ENCODE assay signal across 23 cellular contexts in genomic region chr5:87245451-87245850, GRCh38. TPM values are rescaled to one million over a fixed set of nuclear protein-coding genes. Genes with fewer than 3 reads are reported as not detected.
A peak's percentile ranks its signal among the peaks of the same experiment; 100 is the strongest.
DNase-seq lines count a peak whose midpoint lies in the region; ATAC-seq and FAIRE-seq lines count a peak whose summit lies in the region.
"Had no signal": no experiment of that assay in that cellular context is flagged by ENCODE, and none has a peak within 500 bp of the region (broad histone marks: within the 10 kb centered on the region; RNA-seq: fewer than 3 reads in every experiment).

No MANE protein-coding gene starts in this region.

- no peak for DNase-seq in GM18507 (ENCODE audit: extremely low spot score, insufficient read length, low read depth)
- peak; percentile 46 for DNase-seq in dermis blood vessel endothelial cell
- DNase-seq in kidney tubule cell (ENCODE audit: low spot score) = peak; percentile 21
- DNase-seq in pulmonary artery endothelial cell (ENCODE audit: low read depth, low spot score) = peak; percentile 8
- DNase-seq in NCI-H774 (lab: John Stamatoyannopoulos, UW) = no peak
- DNase-seq in NCI-H510A treated with DMSO at 0.1 percent for 48 hours (lab: John Stamatoyannopoulos, UW) = no peak
- no peak for DNase-seq in NCI-H187 treated with DMSO at 0.1 percent for 48 hours (lab: John Stamatoyannopoulos, UW)
- DNase-seq: 8988T; ACHN; AML-193; BE2C; CD4-positive, alpha-beta T cell; CD8-positive, alpha-beta memory T cell; DMS153; DND-41; H9 had no signal

- ATAC-seq in GM21576 (IDR thresholded peaks at IDR 0.05; ENCODE audit: unreplicated experiment) = no peak
- ATAC-seq: A549, GM23338, HCT116 had no signal

- FAIRE-seq in GM18507 (lab: Jason Lieb, UNC) = peak; percentile 12
- FAIRE-seq: A549, D721Med, GM12892, GM19239 had no signal

RNA-seq across cellular contexts. Expression of gene RASA1, which starts 22.2 kb away (rescaled TPM):
- total RNA-seq in dermis blood vessel endothelial cell (44.1 and 75.4 TPM in 2 replicates), pulmonary artery endothelial cell (37.7 and 45.1 TPM in 2 replicates)

Comparison
In these comparisons a context has a peak if more than half of its experiments do, and no peak if none do; other contexts are left out.
1. DNase-seq: peak in dermis blood vessel endothelial cell (single experiment), kidney tubule cell (single experiment) and pulmonary artery endothelial cell (single experiment); none in GM18507 (single experiment), NCI-H774 (single experiment), NCI-H510A treated with DMSO at 0.1 percent for 48 hours (single experiment) and NCI-H187 treated with DMSO at 0.1 percent for 48 hours (single experiment).